In genomic region chr6:64459411-64459810, GRCh38 we compare ENCODE assay signal across 17 cellular contexts.
DNase-seq lines count a peak whose midpoint lies in the region; ATAC-seq, FAIRE-seq and TF ChIP-seq lines count a peak whose summit lies in the region.
"Had no signal": no experiment of that assay in that cellular context is flagged by ENCODE, and none has a peak within 500 bp of the region (broad histone marks: within the 10 kb centered on the region; RNA-seq: fewer than 3 reads in every experiment).

No MANE protein-coding gene starts in this region.

- no peaks in the 10 kb centered on the region for H3K9me3 ChIP-seq in BLaER1
- peaks cover 0 to 3% of the 10 kb centered on the region in 2 donors for H3K9me3 ChIP-seq in kidney (ENCODE audit: control insufficient read depth in 1 of 2, low read length in 2 of 2)

- TF ChIP-seq CTCF in astrocyte of the cerebellum (IDR thresholded peaks at IDR 0.05; ENCODE audit: low read depth, low read length, missing control alignments), result no peak
- no peak for TF ChIP-seq CTCF in kidney (IDR thresholded peaks at IDR 0.05; ENCODE audit: borderline replicate concordance, extremely low read depth, insufficient read depth)

- ATAC-seq in HG03457 (IDR thresholded peaks at IDR 0.05; ENCODE audit: unreplicated experiment), result no peak

- H3K4me2 ChIP-seq in BLaER1, result 0 out of 2 replicates have a peak overlapping the region, but pooled peaks have one; percentile 2

- in situ Hi-C loops in astrocyte of the cerebellum (cut with HindIII; ENCODE audit: low sequenced_read_pairs), result no loop called here

- intact Hi-C loops in kidney (cut with DNase I), result no loop called here

- H3K4me1 ChIP-seq in BLaER1 (peaks cover 17% of the 10 kb centered on the region), kidney (ENCODE audit: control insufficient read depth in 1 of 2, insufficient read depth in 1 of 2, low read depth in 1 of 2, low read length in 2 of 2) (no peaks in the 10 kb centered on the region)

- no peaks in the 10 kb centered on the region for H4K20me1 ChIP-seq in BLaER1
- H4K20me1 ChIP-seq: BLaER1 treated with 17β-estradiol and CSF1 and Interleukin-3, amounts not matched to agents 10 nM and 100 nM had no signal

- no peak for FAIRE-seq in kidney (lab: Jason Lieb, UNC)
- FAIRE-seq: D721Med had no signal

- no peaks in the 10 kb centered on the region for H3K27me3 ChIP-seq in BLaER1
- H3K27me3 ChIP-seq: BLaER1 treated with 17β-estradiol and CSF1 and Interleukin-3, amounts not matched to agents 10 nM and 100 nM had no signal

- no peak overlapping the region for H3K27ac ChIP-seq in BLaER1
- H3K27ac ChIP-seq in kidney (ENCODE audit: low read depth in 2 of 2, low read length in 2 of 2), result no peak overlapping the region
- H3K27ac ChIP-seq: BLaER1 treated with 17β-estradiol and CSF1 and Interleukin-3, amounts not matched to agents 10 nM and 100 nM had no signal

- no peak overlapping the region for H3K4me3 ChIP-seq in BLaER1
- H3K4me3 ChIP-seq in astrocyte of the cerebellum (ENCODE audit: low read depth, low read length), result no peak overlapping the region
- H3K4me3 ChIP-seq in kidney (ENCODE audit: low read length in 2 of 2), result no peak overlapping the region
- H3K4me3 ChIP-seq: BLaER1 treated with 17β-estradiol and CSF1 and Interleukin-3, amounts not matched to agents 10 nM and 100 nM had no signal

- H3K9ac ChIP-seq in BLaER1 (no peak overlapping the region), kidney (ENCODE audit: low read length in 2 of 2) (no peak overlapping the region)
- H3K9ac ChIP-seq: BLaER1 treated with 17β-estradiol and CSF1 and Interleukin-3, amounts not matched to agents 10 nM and 100 nM had no signal

- no peaks in the 10 kb centered on the region for H3K36me3 ChIP-seq in BLaER1
- H3K36me3 ChIP-seq in kidney (ENCODE audit: control insufficient read depth in 1 of 2, insufficient read depth in 2 of 2, low read length in 2 of 2), result no peaks in the 10 kb centered on the region
- H3K36me3 ChIP-seq: BLaER1 treated with 17β-estradiol and CSF1 and Interleukin-3, amounts not matched to agents 10 nM and 100 nM had no signal

- DNase-seq in NCI-H2171 (lab: John Stamatoyannopoulos, UW), result peak; percentile 5
- DNase-seq in astrocyte of the cerebellum (ENCODE audit: low read depth), result peak; percentile 20
- peak; percentile 41 for DNase-seq in myocyte (ENCODE audit: low read depth)
- no peak for DNase-seq in kidney
- no peak for DNase-seq in AG08395 (ENCODE audit: low spot score)
- no peak for DNase-seq in NCI-H2081 (lab: John Stamatoyannopoulos, UW)
- DNase-seq: CD8-positive, alpha-beta memory T cell; DMS79; H9; KG1; NCI-H1092; NCI-H2107; NCI-H510A had no signal

Comparison
In these comparisons a context has a peak if more than half of its experiments do, and no peak if none do; other contexts are left out.
1. DNase-seq: peak in NCI-H2171 (single experiment), astrocyte of the cerebellum (single experiment) and myocyte (single experiment); none in kidney (single experiment), AG08395 (single experiment) and NCI-H2081 (0 of 2).